ENCODE assay signal across 8 cellular contexts in the genomic region with DNA sequence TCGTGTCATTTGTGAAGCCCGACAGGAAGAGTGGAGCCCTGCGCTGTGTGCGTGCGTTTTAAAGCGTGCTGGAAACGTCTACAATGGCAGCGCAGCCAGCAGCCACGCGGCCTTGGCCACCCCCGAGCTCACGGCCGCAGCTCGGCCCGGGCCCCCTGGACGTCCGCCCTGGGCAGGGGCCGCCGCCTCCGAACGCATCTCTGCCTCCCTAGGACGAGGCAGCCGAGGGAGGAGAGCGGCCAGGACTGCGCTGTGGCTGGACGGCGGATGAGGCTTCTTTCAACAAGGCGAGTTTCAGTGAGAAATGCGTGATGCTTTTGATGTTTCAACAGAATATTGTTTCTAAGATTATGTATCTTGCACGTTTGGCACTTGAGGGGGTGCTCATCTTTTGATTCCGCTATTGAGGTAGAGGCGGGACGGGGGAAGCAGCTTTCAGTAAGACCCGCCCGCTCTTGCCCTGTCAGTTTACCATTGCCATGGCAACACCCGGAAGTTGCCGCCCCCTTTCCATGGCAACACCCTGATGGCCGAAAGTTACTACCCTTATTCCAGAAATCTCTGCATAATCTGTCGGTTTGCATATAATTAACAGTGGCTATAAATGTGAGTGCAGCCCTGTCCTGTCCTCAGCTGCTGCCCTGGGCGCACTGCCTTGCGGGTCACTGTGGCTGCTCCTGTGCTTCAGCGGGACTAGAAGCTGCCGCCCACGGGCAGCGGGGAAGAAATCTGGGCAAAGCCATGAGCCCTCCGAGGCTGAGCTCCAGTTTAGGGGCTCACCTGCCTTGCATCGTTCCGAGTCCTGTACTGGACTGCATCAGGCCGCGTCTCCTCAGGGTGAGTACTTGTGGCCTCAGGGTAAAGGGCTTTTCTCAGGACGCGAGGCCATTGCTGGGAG. TPM values are rescaled to one million over a fixed set of nuclear protein-coding genes. Genes with fewer than 3 reads are reported as not detected.
A peak's percentile ranks its signal among the peaks of the same experiment; 100 is the strongest.
DNase-seq lines count a peak whose midpoint lies in the region; ATAC-seq and TF ChIP-seq lines count a peak whose summit lies in the region.

No MANE protein-coding gene starts in this region.

- no peaks in the 10 kb centered on the region for H3K27me3 ChIP-seq in Loucy (ENCODE audit: insufficient read depth, low read length, poor library complexity, severe bottlenecking)
- H3K27me3 ChIP-seq in right cardiac atrium (ENCODE audit: control insufficient read depth, insufficient read depth): no peaks in the 10 kb centered on the region
- H3K27me3 ChIP-seq in PC-9 (ENCODE audit: insufficient read depth, low read depth): no peaks in the 10 kb centered on the region

- no peak overlapping the region for H3K9ac ChIP-seq in Loucy (ENCODE audit: low read depth, low read length, poor library complexity, severe bottlenecking)

- BruUV-seq in PC-9 (replicated peaks; lab: Mats Ljungman, UMichigan): no TSS peak

- no peak overlapping the region for H3K27ac ChIP-seq in right cardiac atrium (ENCODE audit: low read length)
- H3K27ac ChIP-seq in PC-9: no peak overlapping the region

- H3K27ac Mint-ChIP-seq in T-cell: peak overlapping the region in 1 of 2 donors; percentile 24

- no peaks in the 10 kb centered on the region for H3K9me2 ChIP-seq in Loucy (replicated peaks; ENCODE audit: low read depth, low read length)
- no peaks in the 10 kb centered on the region for H3K9me2 ChIP-seq in PC-9 (ENCODE audit: insufficient read depth)

- H3K36me3 ChIP-seq in Loucy (ENCODE audit: insufficient read depth, low read length): no peaks in the 10 kb centered on the region
- peaks cover 12% of the 10 kb centered on the region; the same call in 1 of the 2 replicates for H3K36me3 ChIP-seq in PC-9 (ENCODE audit: low read depth)

- POLR2A ChIA-PET in T-cell (lab: Charles Lee): no interaction called here
- POLR2A ChIA-PET in PC-9 (lab: Charles Lee; ENCODE audit: unreplicated experiment): no interaction called here

- CTCF ChIA-PET in T-cell (lab: Charles Lee) (interaction anchor here in 1 of 2 donors (0.7 kb wide), 1 partner anchor 100 kb away, joined by 3 read pairs; a partner anchor contains a TSS), PC-9 (lab: Charles Lee) (no interaction called here)

- H3K9me3 ChIP-seq in Loucy (ENCODE audit: insufficient read depth, low read depth, low read length) (no peaks in the 10 kb centered on the region; the same call in 1 of the 2 replicates), right cardiac atrium (ENCODE audit: control insufficient read depth, low read length) (no peaks in the 10 kb centered on the region), PC-9 (ENCODE audit: insufficient read depth, low read depth) (no peaks in the 10 kb centered on the region)

- H3K79me2 ChIP-seq in Loucy (ENCODE audit: insufficient read depth, low read length) (no peaks in the 10 kb centered on the region), PC-9 (ENCODE audit: low read depth) (no peaks in the 10 kb centered on the region)

- H3K36me3 Mint-ChIP-seq in T-cell: no peaks in the 10 kb centered on the region

- H3K4me3 ChIP-seq in Loucy (ENCODE audit: low read length, poor library complexity, severe bottlenecking) (peak overlapping the region; percentile 47), right cardiac atrium (ENCODE audit: low read length) (peak overlapping the region; percentile 68), PC-9 (no peak overlapping the region)

- no peaks in the 10 kb centered on the region for H3F3A ChIP-seq in Loucy (ENCODE audit: low read depth)
- H3F3A ChIP-seq in PC-9 (ENCODE audit: insufficient read depth, low read depth): no peaks in the 10 kb centered on the region

- H3K27me3 Mint-ChIP-seq in T-cell: peaks cover 10 to 17% of the 10 kb centered on the region in 2 donors

- ATAC-seq in GM21619 (IDR thresholded peaks at IDR 0.05; ENCODE audit: unreplicated experiment): peak; percentile 83
- ATAC-seq in T-cell (replicated peaks in 1 of 4): peak; percentile 86 to 89 (median 88)
- peak; percentile 93 to 95 for ATAC-seq in right cardiac atrium

- no peak overlapping the region for H2AFZ ChIP-seq in Loucy (ENCODE audit: low read length)
- H2AFZ ChIP-seq in PC-9: no peak overlapping the region

- H3K4me1 ChIP-seq in Loucy (ENCODE audit: insufficient read depth, low read length, poor library complexity, severe bottlenecking): no peaks in the 10 kb centered on the region
- H3K4me1 ChIP-seq in right cardiac atrium (ENCODE audit: control insufficient read depth, insufficient read depth, low read length): no peaks in the 10 kb centered on the region
- no peaks in the 10 kb centered on the region for H3K4me1 ChIP-seq in PC-9 (replicated peaks; ENCODE audit: insufficient read depth)

- WGBS in right cardiac atrium: 39% methylated on average over 52 of the region's 52 CpGs

- H3K4me3 Mint-ChIP-seq in T-cell: peak overlapping the region; percentile 80 to 87 (median 84)

- H3K4me1 Mint-ChIP-seq in T-cell: peaks cover 12 to 19% (median 15%) of the 10 kb centered on the region in 3 donors

- intact Hi-C loops in right cardiac atrium (cut with DNase I) (loop anchor here in 1 of 4 donors (10.0 kb wide), 1 partner anchor 223 kb away; no protein-coding TSS in a partner anchor), PC-9 (cut with micrococcal nuclease; ENCODE audit: unreplicated experiment) (no loop called here)

- DNase-seq in DMS53 treated with DMSO at 0.1 percent for 48 hours (lab: John Stamatoyannopoulos, UW; ENCODE audit: unreplicated experiment) (peak; percentile 69), T-cell (peak; percentile 26 to 77 (median 67)), anterior cingulate cortex (lab: John Stamatoyannopoulos, UW) (peak; percentile 37 to 92 (median 78)), right cardiac atrium (peak; percentile 84 to 93 (median 92)), retina (peak; percentile 92), PC-9 (no peak)

- H4K20me1 ChIP-seq in Loucy (ENCODE audit: insufficient read depth, low read length, poor library complexity, severe bottlenecking): no peaks in the 10 kb centered on the region
- no peaks in the 10 kb centered on the region for H4K20me1 ChIP-seq in PC-9 (ENCODE audit: insufficient read depth)

- H3K4me2 ChIP-seq in Loucy (ENCODE audit: low read depth, low read length, poor library complexity, severe bottlenecking) (peak overlapping the region; percentile 31), PC-9 (no peak overlapping the region)

- no peak for TF ChIP-seq CTCF in Loucy (conservative IDR thresholded peaks at IDR 0.05; ENCODE audit: low read length)
- TF ChIP-seq CTCF in PC-9 (conservative IDR thresholded peaks at IDR 0.05): no peak

- no peaks in the 10 kb centered on the region for H3K9me3 Mint-ChIP-seq in T-cell

RNA-seq across cellular contexts. Expression of a gene that starts 38.6 kb away (rescaled TPM):
- total RNA-seq in T-cell: 10 to 100 TPM; 17.0 to 36.3 (median 18.1) TPM
- total RNA-seq in right cardiac atrium: 10 to 100 TPM; 12.0 to 14.7 (median 12.9) TPM
- polyA plus RNA-seq in right cardiac atrium: 4.1 TPM
- 12.6 and 13.8 TPM in 2 replicates for total RNA-seq in PC-9 (2021)

Comparison
In these comparisons a context has a peak if more than half of its experiments do, and no peak if none do; other contexts are left out.
1. DNase-seq: peak in DMS53 treated with DMSO at 0.1 percent for 48 hours (single experiment), T-cell (34 of 34), anterior cingulate cortex (58 of 58), right cardiac atrium (3 of 3) and retina (single experiment); none in PC-9 (0 of 2).
2. Peak in every context shown above with its lines, with median percentiles within 50 percentile points of each other: ATAC-seq.